ENCODE assay signal across 1 cellular context in the genomic region with DNA sequence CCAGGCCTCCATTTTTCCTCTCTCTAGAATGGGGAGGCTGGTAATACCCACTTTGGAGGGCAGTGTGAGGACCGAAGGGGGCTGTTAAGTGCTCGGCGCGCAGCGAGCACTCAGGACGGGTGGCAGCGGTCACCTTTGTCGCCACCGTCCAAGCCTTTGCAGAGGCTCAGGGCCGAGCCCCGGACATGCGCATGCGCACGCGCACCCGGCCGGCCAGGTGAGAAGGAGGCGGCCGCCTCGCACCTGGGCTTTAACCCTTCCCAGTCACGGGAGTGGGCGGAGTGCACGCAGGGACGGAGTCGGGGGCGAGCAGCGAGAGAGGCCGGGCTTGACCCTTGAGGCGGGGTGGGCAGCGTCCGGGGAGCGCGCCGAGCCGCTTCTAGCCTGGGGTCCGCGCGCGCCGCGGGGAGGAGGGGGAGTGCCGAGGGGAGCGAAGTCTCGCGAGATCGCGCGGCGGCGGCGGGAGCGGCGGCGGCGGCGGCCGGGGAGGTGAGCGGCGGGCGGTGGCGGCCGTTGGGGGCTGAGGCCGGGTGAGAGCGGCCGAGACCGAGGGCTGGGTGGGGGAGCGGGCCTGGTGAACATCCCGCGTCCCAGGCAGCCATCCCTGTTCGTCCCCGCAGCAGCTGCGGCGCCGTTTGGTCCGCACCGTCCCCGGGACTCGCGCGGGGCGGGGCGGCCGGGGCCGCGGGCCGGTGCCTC.
TF ChIP-seq lines count a peak whose summit lies in the region.

A gene with protein sequence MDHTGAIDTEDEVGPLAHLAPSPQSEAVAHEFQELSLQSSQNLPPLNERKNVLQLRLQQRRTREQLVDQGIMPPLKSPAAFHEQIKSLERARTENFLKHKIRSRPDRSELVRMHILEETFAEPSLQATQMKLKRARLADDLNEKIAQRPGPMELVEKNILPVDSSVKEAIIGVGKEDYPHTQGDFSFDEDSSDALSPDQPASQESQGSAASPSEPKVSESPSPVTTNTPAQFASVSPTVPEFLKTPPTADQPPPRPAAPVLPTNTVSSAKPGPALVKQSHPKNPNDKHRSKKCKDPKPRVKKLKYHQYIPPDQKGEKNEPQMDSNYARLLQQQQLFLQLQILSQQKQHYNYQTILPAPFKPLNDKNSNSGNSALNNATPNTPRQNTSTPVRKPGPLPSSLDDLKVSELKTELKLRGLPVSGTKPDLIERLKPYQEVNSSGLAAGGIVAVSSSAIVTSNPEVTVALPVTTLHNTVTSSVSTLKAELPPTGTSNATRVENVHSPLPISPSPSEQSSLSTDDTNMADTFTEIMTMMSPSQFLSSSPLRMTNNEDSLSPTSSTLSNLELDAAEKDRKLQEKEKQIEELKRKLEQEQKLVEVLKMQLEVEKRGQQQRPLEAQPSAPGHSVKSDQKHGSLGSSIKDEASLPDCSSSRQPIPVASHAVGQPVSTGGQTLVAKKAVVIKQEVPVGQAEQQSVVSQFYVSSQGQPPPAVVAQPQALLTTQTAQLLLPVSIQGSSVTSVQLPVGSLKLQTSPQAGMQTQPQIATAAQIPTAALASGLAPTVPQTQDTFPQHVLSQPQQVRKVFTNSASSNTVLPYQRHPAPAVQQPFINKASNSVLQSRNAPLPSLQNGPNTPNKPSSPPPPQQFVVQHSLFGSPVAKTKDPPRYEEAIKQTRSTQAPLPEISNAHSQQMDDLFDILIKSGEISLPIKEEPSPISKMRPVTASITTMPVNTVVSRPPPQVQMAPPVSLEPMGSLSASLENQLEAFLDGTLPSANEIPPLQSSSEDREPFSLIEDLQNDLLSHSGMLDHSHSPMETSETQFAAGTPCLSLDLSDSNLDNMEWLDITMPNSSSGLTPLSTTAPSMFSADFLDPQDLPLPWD (plus strand): TSS at position 443 of the 699 bp plus-strand sequence. CDS start 69,288 bp downstream, outside the sequence.

TF ChIP-seq in HepG2, 621 proteins besides CTCF, POLR2A, EP300 and RAD21 (continued from another document):
- TF ChIP-seq, protein P1, sequence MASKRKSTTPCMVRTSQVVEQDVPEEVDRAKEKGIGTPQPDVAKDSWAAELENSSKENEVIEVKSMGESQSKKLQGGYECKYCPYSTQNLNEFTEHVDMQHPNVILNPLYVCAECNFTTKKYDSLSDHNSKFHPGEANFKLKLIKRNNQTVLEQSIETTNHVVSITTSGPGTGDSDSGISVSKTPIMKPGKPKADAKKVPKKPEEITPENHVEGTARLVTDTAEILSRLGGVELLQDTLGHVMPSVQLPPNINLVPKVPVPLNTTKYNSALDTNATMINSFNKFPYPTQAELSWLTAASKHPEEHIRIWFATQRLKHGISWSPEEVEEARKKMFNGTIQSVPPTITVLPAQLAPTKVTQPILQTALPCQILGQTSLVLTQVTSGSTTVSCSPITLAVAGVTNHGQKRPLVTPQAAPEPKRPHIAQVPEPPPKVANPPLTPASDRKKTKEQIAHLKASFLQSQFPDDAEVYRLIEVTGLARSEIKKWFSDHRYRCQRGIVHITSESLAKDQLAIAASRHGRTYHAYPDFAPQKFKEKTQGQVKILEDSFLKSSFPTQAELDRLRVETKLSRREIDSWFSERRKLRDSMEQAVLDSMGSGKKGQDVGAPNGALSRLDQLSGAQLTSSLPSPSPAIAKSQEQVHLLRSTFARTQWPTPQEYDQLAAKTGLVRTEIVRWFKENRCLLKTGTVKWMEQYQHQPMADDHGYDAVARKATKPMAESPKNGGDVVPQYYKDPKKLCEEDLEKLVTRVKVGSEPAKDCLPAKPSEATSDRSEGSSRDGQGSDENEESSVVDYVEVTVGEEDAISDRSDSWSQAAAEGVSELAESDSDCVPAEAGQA (IDR thresholded peaks at IDR 0.05; ENCODE audit: low read depth), result no peak; the same call in 1 of the 2 replicates
- TF ChIP-seq, protein P1 (CRISPR knock-in tag; IDR thresholded peaks at IDR 0.05; ENCODE audit: borderline replicate concordance), result peak; percentile 67
- peak; percentile 54; the same call in 1 of the 2 replicates for TF ChIP-seq GFI1 (CRISPR knock-in tag; IDR thresholded peaks at IDR 0.05; ENCODE audit: borderline replicate concordance)
- TF ChIP-seq, protein P2, sequence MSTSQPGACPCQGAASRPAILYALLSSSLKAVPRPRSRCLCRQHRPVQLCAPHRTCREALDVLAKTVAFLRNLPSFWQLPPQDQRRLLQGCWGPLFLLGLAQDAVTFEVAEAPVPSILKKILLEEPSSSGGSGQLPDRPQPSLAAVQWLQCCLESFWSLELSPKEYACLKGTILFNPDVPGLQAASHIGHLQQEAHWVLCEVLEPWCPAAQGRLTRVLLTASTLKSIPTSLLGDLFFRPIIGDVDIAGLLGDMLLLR (CRISPR knock-in tag; IDR thresholded peaks at IDR 0.05), result peak; percentile 96
- TF ChIP-seq NFE2L2 (IDR thresholded peaks at IDR 0.05; ENCODE audit: low read length), result no peak
- TF ChIP-seq NRL (CRISPR knock-in tag; IDR thresholded peaks at IDR 0.05; ENCODE audit: borderline replicate concordance), result no peak; the same call in 1 of the 2 replicates
- no peak; the same call in 1 of the 2 replicates for TF ChIP-seq TP53 (CRISPR knock-in tag; conservative IDR thresholded peaks at IDR 0.05)
- TF ChIP-seq MBD4 (IDR thresholded peaks at IDR 0.05; ENCODE audit: borderline replicate concordance, low read length), result no peak
- TF ChIP-seq ZNF124 (CRISPR knock-in tag; IDR thresholded peaks at IDR 0.05), result peak; percentile 54; the same call in 1 of the 2 replicates
- TF ChIP-seq TOE1 (CRISPR knock-in tag; IDR thresholded peaks at IDR 0.05), result peak; percentile 60; the same call in 1 of the 2 replicates
- peak; percentile 50; the same call in 1 of the 2 replicates for TF ChIP-seq ELF3 (CRISPR knock-in tag; IDR thresholded peaks at IDR 0.05)
- TF ChIP-seq, protein P3, sequence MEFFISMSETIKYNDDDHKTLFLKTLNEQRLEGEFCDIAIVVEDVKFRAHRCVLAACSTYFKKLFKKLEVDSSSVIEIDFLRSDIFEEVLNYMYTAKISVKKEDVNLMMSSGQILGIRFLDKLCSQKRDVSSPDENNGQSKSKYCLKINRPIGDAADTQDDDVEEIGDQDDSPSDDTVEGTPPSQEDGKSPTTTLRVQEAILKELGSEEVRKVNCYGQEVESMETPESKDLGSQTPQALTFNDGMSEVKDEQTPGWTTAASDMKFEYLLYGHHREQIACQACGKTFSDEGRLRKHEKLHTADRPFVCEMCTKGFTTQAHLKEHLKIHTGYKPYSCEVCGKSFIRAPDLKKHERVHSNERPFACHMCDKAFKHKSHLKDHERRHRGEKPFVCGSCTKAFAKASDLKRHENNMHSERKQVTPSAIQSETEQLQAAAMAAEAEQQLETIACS (CRISPR knock-in tag; IDR thresholded peaks at IDR 0.05), result peak; percentile 96
